ENCODE assay signal across 1 cellular context in genomic region chr22:19152942-19153883, GRCh38.
TF ChIP-seq lines count a peak whose summit lies in the region.

No MANE protein-coding gene starts in this region.

TF ChIP-seq in K562, 482 proteins besides CTCF, POLR2A, EP300 and RAD21 (continues in another document):
- no peak for TF ChIP-seq PTRF (tag; IDR thresholded peaks at IDR 0.05)
- no peak for TF ChIP-seq ZNF12 (CRISPR knock-in tag; IDR thresholded peaks at IDR 0.05)
- TF ChIP-seq ZNF707 (CRISPR knock-in tag; conservative IDR thresholded peaks at IDR 0.05): peak; percentile 96
- no peak for TF ChIP-seq FOXA1 (IDR thresholded peaks at IDR 0.05; ENCODE audit: borderline replicate concordance)
- TF ChIP-seq ZEB2 (IDR thresholded peaks at IDR 0.05): no peak
- no peak for TF ChIP-seq EHMT2 (IDR thresholded peaks at IDR 0.05)
- peak; percentile 9; the same call in 1 of the 2 replicates for TF ChIP-seq HCFC1 (IDR thresholded peaks at IDR 0.05; ENCODE audit: low read depth, low read length)
- TF ChIP-seq RNF2 (IDR thresholded peaks at IDR 0.05): no peak
- TF ChIP-seq PCBP2 (IDR thresholded peaks at IDR 0.05; ENCODE audit: low read depth, low read length, poor library complexity, severe bottlenecking): no peak
- TF ChIP-seq MGA (IDR thresholded peaks at IDR 0.05): no peak
- no peak for TF ChIP-seq FOSL1 (tag; conservative IDR thresholded peaks at IDR 0.05)
- no peak for TF ChIP-seq ZBTB43 (CRISPR knock-in tag; IDR thresholded peaks at IDR 0.05)
- no peak for TF ChIP-seq CREM (IDR thresholded peaks at IDR 0.05; ENCODE audit: low read depth)
- no peak for TF ChIP-seq WHSC1 (IDR thresholded peaks at IDR 0.05; ENCODE audit: low read length)
- no peak for TF ChIP-seq THRAP3 (IDR thresholded peaks at IDR 0.05; ENCODE audit: borderline replicate concordance)
- TF ChIP-seq SP1 (CRISPR knock-in tag; IDR thresholded peaks at IDR 0.05): no peak
- no peak for TF ChIP-seq GTF2E2 (tag; IDR thresholded peaks at IDR 0.05)
- no peak for TF ChIP-seq RBM17 (IDR thresholded peaks at IDR 0.05; ENCODE audit: borderline replicate concordance, low read depth, low read length)
- no peak for TF ChIP-seq ZFPM2 (CRISPR knock-in tag; IDR thresholded peaks at IDR 0.05)
- no peak for TF ChIP-seq HDAC6 (IDR thresholded peaks at IDR 0.05; ENCODE audit: low read depth, low read length)
- no peak for TF ChIP-seq PRPF4 (IDR thresholded peaks at IDR 0.05; ENCODE audit: insufficient read depth, low read depth, low read length, poor library complexity, severe bottlenecking)
- no peak for TF ChIP-seq SMC3 (conservative IDR thresholded peaks at IDR 0.05; ENCODE audit: insufficient read depth, low read depth, low read length)
- TF ChIP-seq STAT5A (IDR thresholded peaks at IDR 0.05; ENCODE audit: borderline replicate concordance, low read length): no peak
- TF ChIP-seq SREBF2 (CRISPR knock-in tag; IDR thresholded peaks at IDR 0.05): no peak
- TF ChIP-seq ZNF609 (CRISPR knock-in tag; IDR thresholded peaks at IDR 0.05; ENCODE audit: borderline replicate concordance): peak; percentile 75; the same call in 1 of the 2 replicates
- no peak for TF ChIP-seq FUS (optimal IDR thresholded peaks at IDR 0.05; ENCODE audit: low read depth, low read length)
- TF ChIP-seq FOXP1 (CRISPR knock-in tag; IDR thresholded peaks at IDR 0.05): no peak
- TF ChIP-seq RHOXF2B (CRISPR knock-in tag; conservative IDR thresholded peaks at IDR 0.05): no peak
- TF ChIP-seq ZKSCAN3 (CRISPR knock-in tag; IDR thresholded peaks at IDR 0.05): no peak
- TF ChIP-seq LEF1 (IDR thresholded peaks at IDR 0.05): no peak
- no peak for TF ChIP-seq POLR3G (IDR thresholded peaks at IDR 0.05; ENCODE audit: extremely low read depth, insufficient read length, insufficient replicate concordance)
- no peak for TF ChIP-seq ZNF398 (CRISPR knock-in tag; IDR thresholded peaks at IDR 0.05)
- TF ChIP-seq NCOA4 (IDR thresholded peaks at IDR 0.05; ENCODE audit: partially characterized antibody): no peak
- no peak for TF ChIP-seq POLR2AphosphoS2 (IDR thresholded peaks at IDR 0.05; ENCODE audit: low read length)
- no peak for TF ChIP-seq ESRRB (CRISPR knock-in tag; IDR thresholded peaks at IDR 0.05; ENCODE audit: borderline replicate concordance)
- TF ChIP-seq SETDB1 (IDR thresholded peaks at IDR 0.05; ENCODE audit: low read length): no peak
- no peak for TF ChIP-seq ETS1 (conservative IDR thresholded peaks at IDR 0.05; ENCODE audit: control insufficient read depth, low read depth, low read length)
- no peak for TF ChIP-seq PKNOX1 (IDR thresholded peaks at IDR 0.05)
- TF ChIP-seq ZNF274 (IDR thresholded peaks at IDR 0.05; ENCODE audit: borderline replicate concordance, low read depth, low read length): no peak
- TF ChIP-seq DMBX1 (CRISPR knock-in tag; IDR thresholded peaks at IDR 0.05; ENCODE audit: borderline replicate concordance): no peak
